Comparison of ENCODE assay signal across 8 cellular contexts in genomic region chr17:49496866-49497146, GRCh38. TPM values are rescaled to one million over a fixed set of nuclear protein-coding genes. Genes with fewer than 3 reads are reported as not detected.
DNase-seq lines count a peak whose midpoint lies in the region; ATAC-seq and TF ChIP-seq lines count a peak whose summit lies in the region.

No MANE protein-coding gene starts in this region.

- 0 to 4% (median 1%) methylated on average over 1 to 13 of the region's 13 CpGs for WGBS in heart left ventricle, 4 donors
- WGBS in urinary bladder: 3% methylated on average over 13 of the region's 13 CpGs

- no peaks in the 10 kb centered on the region for H3K36me3 ChIP-seq in heart left ventricle
- no peaks in the 10 kb centered on the region for H3K36me3 ChIP-seq in urinary bladder (ENCODE audit: insufficient read depth)

- H3K4me3 ChIP-seq in heart left ventricle: peak overlapping the region; percentile 29 to 76 (median 56)
- peak overlapping the region; percentile 9 for H3K4me3 ChIP-seq in urinary bladder (ENCODE audit: low read depth, low read length)

- H3K27ac Mint-ChIP-seq in central memory CD8-positive, alpha-beta T cell (ENCODE audit: low read depth): no peak overlapping the region
- no peak overlapping the region for H3K27ac Mint-ChIP-seq in HFFc6

- peaks cover 41% of the 10 kb centered on the region for H3K4me1 Mint-ChIP-seq in central memory CD8-positive, alpha-beta T cell
- H3K4me1 Mint-ChIP-seq in HFFc6 (ENCODE audit: low read depth): no peaks in the 10 kb centered on the region

- no peak for ATAC-seq in heart left ventricle
- ATAC-seq in left cardiac atrium: no peak
- ATAC-seq in central memory CD8-positive, alpha-beta T cell (replicated peaks; ENCODE audit: extremely low read depth, poor library complexity, severe bottlenecking): no peak

- H3K27ac ChIP-seq in heart left ventricle (peak overlapping the region in 4 of 12 donors; percentile 9 to 48 (median 32)), urinary bladder (ENCODE audit: low read depth) (no peak overlapping the region)

- H3K4me1 ChIP-seq in heart left ventricle: peaks cover 0 to 38% (median 25%) of the 10 kb centered on the region in 12 donors
- H3K4me1 ChIP-seq in urinary bladder (ENCODE audit: insufficient read depth): peaks cover 2% of the 10 kb centered on the region

- TF ChIP-seq CTCF in heart left ventricle (IDR thresholded peaks at IDR 0.05) (no peak), HFFc6 (IDR thresholded peaks at IDR 0.05) (no peak)

- H3K36me3 Mint-ChIP-seq in central memory CD8-positive, alpha-beta T cell (ENCODE audit: insufficient read depth): peaks cover 6% of the 10 kb centered on the region
- no peaks in the 10 kb centered on the region for H3K36me3 Mint-ChIP-seq in HFFc6 (ENCODE audit: low read depth)

- H3K9me3 Mint-ChIP-seq in central memory CD8-positive, alpha-beta T cell: no peaks in the 10 kb centered on the region
- H3K9me3 Mint-ChIP-seq in HFFc6: no peaks in the 10 kb centered on the region

- in situ Hi-C loops in G401 (cut with HindIII; ENCODE audit: low sequenced_read_pairs): no loop called here

- peak overlapping the region; percentile 84 for H3K4me3 Mint-ChIP-seq in central memory CD8-positive, alpha-beta T cell
- H3K4me3 Mint-ChIP-seq in HFFc6: no peak overlapping the region

- no peak for DNase-seq in heart left ventricle
- no peak for DNase-seq in left cardiac atrium
- DNase-seq in central memory CD8-positive, alpha-beta T cell (ENCODE audit: low spot score in 2 of 2): no peak
- peak; percentile 12 for DNase-seq in myocyte (ENCODE audit: low read depth)
- DNase-seq in NCI-H1417 treated with DMSO at 0.1 percent for 48 hours (lab: John Stamatoyannopoulos, UW): no peak
- DNase-seq in G401 (ENCODE audit: low spot score): no peak
- DNase-seq in HFFc6: no peak

- H3K9me3 ChIP-seq in heart left ventricle: no peaks in the 10 kb centered on the region

- no peak for TF ChIP-seq POLR2A in heart left ventricle (IDR thresholded peaks at IDR 0.05)

- H3K27me3 Mint-ChIP-seq in central memory CD8-positive, alpha-beta T cell: peaks cover 48% of the 10 kb centered on the region
- H3K27me3 Mint-ChIP-seq in HFFc6 (ENCODE audit: insufficient read depth): peaks cover 63% of the 10 kb centered on the region

- peaks cover 17 to 71% (median 53%) of the 10 kb centered on the region in 9 donors for H3K27me3 ChIP-seq in heart left ventricle

- intact Hi-C loops in heart left ventricle (cut with DNase I): loop anchor here (2.0 to 10.0 kb wide), 9 partner anchors 50 to 88 kb away; no protein-coding TSS in a partner anchor
- intact Hi-C loops in left cardiac atrium (cut with DNase I): loop anchor here in 1 of 2 donors (1.0 kb wide), 1 partner anchor 59 kb away; no protein-coding TSS in a partner anchor

RNA-seq across cellular contexts. Expression of gene NGFR, which starts 1.7 kb away (rescaled TPM):
- total RNA-seq in heart left ventricle (10 to 100 TPM in 5 of 9 donors, 1 to 10 TPM in 4; 2.3 to 16.8 (median 11.3) TPM), left cardiac atrium (10 to 100 TPM; 13.7 to 31.1 TPM), myocyte (44.7 and 113 TPM in 2 replicates), urinary bladder (11.7 TPM)
- polyA plus RNA-seq in heart left ventricle (1 to 10 TPM; 4.6 to 5.7 TPM), urinary bladder (18.4 TPM)
- 53.7 TPM for polyA plus RNA-seq in myocyte (2012)
- 2.7 and 3.9 TPM in 2 replicates for total RNA-seq in G401 (2014; rRNA removed; shearing (Covaris generic))
- under 1 TPM in 5 of 6 experiments, not detected in 1; 0.07 to 0.14 (median 0.11) TPM for total RNA-seq in HFFc6 (2021; fragmentation: NEBNext Ultra II Directional; extraction: Animal tissue kit (Norgen Biotek cat#: 25700))
